10 cellular contexts compared by ENCODE assay signal in the genomic region with DNA sequence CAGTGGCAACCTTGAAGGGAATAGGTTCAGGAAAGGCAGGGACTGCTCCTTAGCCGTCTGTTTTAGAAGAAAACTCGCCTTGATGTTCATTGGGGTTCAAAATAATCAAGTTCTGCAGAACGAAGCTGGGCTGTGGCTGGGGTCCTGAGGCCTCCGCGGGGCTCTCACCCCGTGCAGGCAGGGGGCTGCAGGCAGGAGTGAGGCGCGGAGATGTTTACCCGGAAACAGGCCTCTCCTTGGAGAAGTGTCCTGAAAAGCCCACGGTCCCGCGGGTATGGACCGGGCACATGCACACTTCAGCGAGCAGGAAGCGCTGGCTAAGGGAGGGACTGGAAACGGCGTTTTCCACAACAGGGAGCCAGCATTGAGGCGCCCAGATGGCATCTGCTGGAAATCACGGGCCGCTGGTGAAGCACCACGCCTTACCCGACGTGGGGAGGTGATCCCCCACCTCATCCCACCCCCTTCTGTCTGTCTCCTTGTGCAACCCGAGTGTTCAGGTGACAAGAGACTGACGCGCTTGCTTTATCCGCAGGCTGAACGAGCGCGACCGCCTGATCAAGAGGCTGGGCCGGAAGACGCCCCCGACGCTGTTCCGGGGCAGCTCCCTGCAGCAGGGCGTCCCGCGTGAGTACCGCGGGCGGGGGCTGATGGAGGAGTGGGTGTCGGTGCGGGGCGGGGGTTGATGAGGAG. TPM values are rescaled to one million over a fixed set of nuclear protein-coding genes. Genes with fewer than 3 reads are reported as not detected.
DNase-seq lines count a peak whose midpoint lies in the region; ATAC-seq and TF ChIP-seq lines count a peak whose summit lies in the region.
"Had no signal": no experiment of that assay in that cellular context is flagged by ENCODE, and none has a peak within 500 bp of the region (broad histone marks: within the 10 kb centered on the region; RNA-seq: fewer than 3 reads in every experiment).

No MANE protein-coding gene starts in this region.

- no peak overlapping the region for H3K4me2 ChIP-seq in H9 (ENCODE audit: insufficient read depth, insufficient read length, low read length)

- H3K79me2 ChIP-seq in H9 (ENCODE audit: insufficient read depth, low read length), result no peaks in the 10 kb centered on the region

- intact Hi-C loops in activated T-helper 1 cell treated with anti-CD3 and anti-CD28 coated beads, Interleukin-12 subunit alpha, Interleukin-12 subunit beta, Interleukin-2, Interleukin-4 antibody, amounts not matched to agents 30 ng/mL and 10 ng/mL and 1 ng/mL, durations not matched to agents 14 hours and 24 hours and 36 hours (cut with micrococcal nuclease), result loop anchor here (1.0 kb wide), 3 partner anchors 39 to 125 kb away; no protein-coding TSS in a partner anchor

- no peak overlapping the region for H2BK12ac ChIP-seq in H9 (ENCODE audit: insufficient read length, low read depth, low read length)

- H3K9me3 ChIP-seq in H9 (ENCODE audit: control insufficient read depth, low read depth, low read length), result no peaks in the 10 kb centered on the region

- H3K9ac ChIP-seq in H9 (ENCODE audit: extremely low read depth, insufficient read length, low read length), result no peak overlapping the region

- H2BK5ac ChIP-seq in H9 (ENCODE audit: insufficient read length, low read length), result no peak overlapping the region

- no peak overlapping the region for H3T11ph ChIP-seq in H9 (ENCODE audit: low read length)

- peaks cover 0 to 2% of the 10 kb centered on the region in 2 experiments; a peak in 1 of 5 replicates for H3K9me3 Mint-ChIP-seq in H9
- H3K9me3 Mint-ChIP-seq in activated T-helper 1 cell treated with anti-CD3 and anti-CD28 coated beads, Interleukin-12 subunit alpha, Interleukin-12 subunit beta, Interleukin-2, Interleukin-4 antibody, amounts not matched to agents 30 ng/mL and 10 ng/mL and 1 ng/mL, durations not matched to agents 14 hours and 24 hours and 36 hours, result no peaks in the 10 kb centered on the region

- no peaks in the 10 kb centered on the region for H3K4me1 ChIP-seq in H9 (ENCODE audit: insufficient read depth, low read length)

- no peak overlapping the region for H2AK5ac ChIP-seq in H9 (ENCODE audit: insufficient read length, low read length)

- H3K27ac ChIP-seq in H9 (ENCODE audit: insufficient read length, low read depth, low read length), result no peak overlapping the region

- peaks cover 17 to 26% of the 10 kb centered on the region in 2 experiments for H3K4me1 Mint-ChIP-seq in H9
- peaks cover 17% of the 10 kb centered on the region for H3K4me1 Mint-ChIP-seq in activated T-helper 1 cell treated with anti-CD3 and anti-CD28 coated beads, Interleukin-12 subunit alpha, Interleukin-12 subunit beta, Interleukin-2, Interleukin-4 antibody, amounts not matched to agents 30 ng/mL and 10 ng/mL and 1 ng/mL, durations not matched to agents 14 hours and 24 hours and 36 hours (ENCODE audit: low read depth)

- H3K4ac ChIP-seq in H9 (ENCODE audit: low read depth, low read length), result no peak overlapping the region

- H3K18ac ChIP-seq in H9 (ENCODE audit: insufficient read length, low read depth, low read length), result no peak overlapping the region

- no peak overlapping the region for H2BK20ac ChIP-seq in H9 (ENCODE audit: low read depth, low read length, poor library complexity, severe bottlenecking)

- H4K20me1 ChIP-seq in H9 (ENCODE audit: control insufficient read depth, insufficient read depth, insufficient read length), result no peaks in the 10 kb centered on the region

- H2AFZ ChIP-seq in H9 (ENCODE audit: low read length), result no peak overlapping the region

- H3K14ac ChIP-seq in H9 (ENCODE audit: insufficient read depth, low read length), result 0 out of 2 replicates have a peak overlapping the region, but pooled peaks have one; percentile 17

- no peak overlapping the region for H2BK120ac ChIP-seq in H9 (ENCODE audit: low read depth, low read length, poor library complexity, severe bottlenecking)

- no peak for ATAC-seq in GM18873 (IDR thresholded peaks at IDR 0.05; ENCODE audit: low FRiP score, unreplicated experiment)
- ATAC-seq: GM12878 had no signal

- no peak overlapping the region for H3K56ac ChIP-seq in H9 (ENCODE audit: insufficient read length, low read depth, low read length)

- H4K91ac ChIP-seq in H9 (ENCODE audit: insufficient read length, low read depth, low read length), result no peak overlapping the region

- no CpG with 5 or more reads among the region's 45 CpGs for WGBS in H9 (ENCODE audit: extremely low coverage, insufficient read length, low lambda C conversion rate)

- peaks cover 3% of the 10 kb centered on the region for H3K27me3 Mint-ChIP-seq in H9 (ENCODE audit: low read depth)
- no peaks in the 10 kb centered on the region for H3K27me3 Mint-ChIP-seq in activated T-helper 1 cell treated with anti-CD3 and anti-CD28 coated beads, Interleukin-12 subunit alpha, Interleukin-12 subunit beta, Interleukin-2, Interleukin-4 antibody, amounts not matched to agents 30 ng/mL and 10 ng/mL and 1 ng/mL, durations not matched to agents 14 hours and 24 hours and 36 hours (ENCODE audit: insufficient read depth)

- peak overlapping the region in 1 of 3 experiments; percentile 65; a peak in 1 of 7 replicates for H3K27ac Mint-ChIP-seq in H9
- H3K27ac Mint-ChIP-seq in activated T-helper 1 cell treated with anti-CD3 and anti-CD28 coated beads, Interleukin-12 subunit alpha, Interleukin-12 subunit beta, Interleukin-2, Interleukin-4 antibody, amounts not matched to agents 30 ng/mL and 10 ng/mL and 1 ng/mL, durations not matched to agents 14 hours and 24 hours and 36 hours, result peak overlapping the region; percentile 29

- no peak overlapping the region for H4K8ac ChIP-seq in H9 (replicated peaks; ENCODE audit: insufficient read length, low read depth, low read length)

- H3K27me3 ChIP-seq in H9 (ENCODE audit: insufficient read depth, low read length), result no peaks in the 10 kb centered on the region

- no peak overlapping the region for H3K23ac ChIP-seq in H9 (ENCODE audit: insufficient read length, low read depth, low read length)

- no peaks in the 10 kb centered on the region for H3K79me1 ChIP-seq in H9 (ENCODE audit: insufficient read depth, low read depth, low read length, poor library complexity, severe bottlenecking)

- DNase-seq in H9 (no peak), iPS-NIHi7 (ENCODE audit: extremely low spot score) (peak; percentile 11), medulla oblongata (ENCODE audit: extremely low spot score) (no peak), kidney glomerular epithelial cell (lab: John Stamatoyannopoulos, UW) (no peak), HT-29 (ENCODE audit: low spot score) (no peak)
- peak; percentile 56 for DNase-seq in activated T-helper 1 cell treated with anti-CD3 and anti-CD28 coated beads, Interleukin-12 subunit alpha, Interleukin-12 subunit beta, Interleukin-2, Interleukin-4 antibody, amounts not matched to agents 30 ng/mL and 10 ng/mL and 1 ng/mL, durations not matched to agents 14 hours and 24 hours and 36 hours (ENCODE audit: low spot score)
- DNase-seq in stimulated activated CD8-positive, alpha-beta memory T cell treated with anti-CD3 and anti-CD28 coated beads, Interleukin-12 subunit alpha, Interleukin-12 subunit beta, amount 100 ng/mL, for 24 hours (ENCODE audit: extremely low read depth), result peak; percentile 8
- DNase-seq: NCI-H1694 treated with DMSO at 0.1 percent for 48 hours had no signal

- no peaks in the 10 kb centered on the region; a peak in 1 of 7 replicates for H3K36me3 Mint-ChIP-seq in H9 (ENCODE audit: insufficient read depth in 1 of 3, low read depth in 3 of 3)
- H3K36me3 Mint-ChIP-seq in activated T-helper 1 cell treated with anti-CD3 and anti-CD28 coated beads, Interleukin-12 subunit alpha, Interleukin-12 subunit beta, Interleukin-2, Interleukin-4 antibody, amounts not matched to agents 30 ng/mL and 10 ng/mL and 1 ng/mL, durations not matched to agents 14 hours and 24 hours and 36 hours (ENCODE audit: low read depth), result no peaks in the 10 kb centered on the region

- no peaks in the 10 kb centered on the region for H3K23me2 ChIP-seq in H9 (ENCODE audit: insufficient read length, low read depth, low read length, poor library complexity, severe bottlenecking)

- H4K5ac ChIP-seq in H9 (ENCODE audit: insufficient read length, low read depth, low read length), result no peak overlapping the region

- no peak for TF ChIP-seq CTCF in H9 (conservative IDR thresholded peaks at IDR 0.05)

- no peak overlapping the region for H2BK15ac ChIP-seq in H9 (ENCODE audit: low read depth, low read length)

- no peak overlapping the region for H3K4me3 Mint-ChIP-seq in H9
- peak overlapping the region; percentile 72 for H3K4me3 Mint-ChIP-seq in activated T-helper 1 cell treated with anti-CD3 and anti-CD28 coated beads, Interleukin-12 subunit alpha, Interleukin-12 subunit beta, Interleukin-2, Interleukin-4 antibody, amounts not matched to agents 30 ng/mL and 10 ng/mL and 1 ng/mL, durations not matched to agents 14 hours and 24 hours and 36 hours

RNA-seq across cellular contexts. Expression of a gene that starts 39.7 kb away (rescaled TPM):
- total RNA-seq in H9 (2021), result 7.4 and 8.1 TPM in 2 replicates
- 9.4 and 9.5 TPM in 2 replicates for total RNA-seq in activated T-helper 1 cell treated with anti-CD3 and anti-CD28 coated beads, Interleukin-12 subunit alpha, Interleukin-12 subunit beta, Interleukin-2, Interleukin-4 antibody, amounts not matched to agents 30 ng/mL and 10 ng/mL and 1 ng/mL, durations not matched to agents 14 hours and 24 hours and 36 hours
- not detected in 2 replicates for total RNA-seq in HT-29 (2014; rRNA removed; shearing (Covaris generic))

Comparison
In these comparisons a context has a peak if more than half of its experiments do, and no peak if none do; other contexts are left out.
1. DNase-seq: peak in activated T-helper 1 cell treated with anti-CD3 and anti-CD28 coated beads, Interleukin-12 subunit alpha, Interleukin-12 subunit beta, Interleukin-2, Interleukin-4 antibody, amounts not matched to agents 30 ng/mL and 10 ng/mL and 1 ng/mL, durations not matched to agents 14 hours and 24 hours and 36 hours (single experiment), iPS-NIHi7 (single experiment) and stimulated activated CD8-positive, alpha-beta memory T cell treated with anti-CD3 and anti-CD28 coated beads, Interleukin-12 subunit alpha, Interleukin-12 subunit beta, amount 100 ng/mL, for 24 hours (single experiment); none in H9 (single experiment), medulla oblongata (single experiment), kidney glomerular epithelial cell (single experiment) and HT-29 (single experiment).